8 cellular contexts compared by ENCODE assay signal in the genomic region with DNA sequence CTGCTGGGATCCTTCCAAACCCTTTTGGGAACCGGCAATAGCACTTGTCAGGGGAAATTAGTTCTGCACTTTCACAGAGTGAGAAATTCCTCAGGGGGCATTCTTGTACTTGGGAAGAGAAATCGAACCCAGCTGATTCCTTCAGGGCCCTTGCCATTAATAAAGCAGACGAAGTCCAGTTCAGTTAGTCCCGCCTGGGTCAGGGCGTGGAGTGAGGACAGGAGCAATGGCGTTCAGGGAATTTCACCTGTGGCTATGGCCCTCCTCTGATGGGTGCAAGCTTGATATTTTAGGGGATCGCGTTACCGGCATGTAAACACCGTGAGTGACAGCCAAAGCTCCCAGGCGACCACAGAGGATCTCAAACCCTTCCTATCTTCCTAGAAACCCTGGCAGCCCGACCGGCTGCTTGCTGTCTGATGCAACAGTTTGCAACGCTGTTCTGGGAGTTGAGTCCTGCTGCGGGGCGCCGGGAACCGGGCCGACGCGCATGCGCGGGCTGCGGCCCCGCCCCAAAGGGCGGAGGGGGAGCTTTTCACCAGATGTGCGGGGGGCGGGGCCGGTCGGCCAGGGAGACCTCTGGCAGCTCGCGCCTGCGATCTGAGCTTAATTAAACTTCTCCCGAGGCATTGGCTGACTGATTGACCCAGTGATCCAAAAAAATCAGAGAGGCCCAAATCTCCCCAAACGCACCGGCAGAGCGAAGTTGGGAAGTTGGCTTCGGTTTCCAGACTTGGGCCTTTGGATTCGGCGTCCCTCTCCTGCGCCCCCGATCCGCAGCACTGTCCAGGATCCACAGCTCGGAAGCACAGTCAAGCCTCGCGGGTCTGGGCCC. TPM values are rescaled to one million over a fixed set of nuclear protein-coding genes. Genes with fewer than 3 reads are reported as not detected.
DNase-seq lines count a peak whose midpoint lies in the region; ATAC-seq and TF ChIP-seq lines count a peak whose summit lies in the region.

No MANE protein-coding gene starts in this region.

- peak overlapping the region; percentile 95 for H3K9ac ChIP-seq in mesenchymal stem cell (ENCODE audit: low read length)

- H3K4me2 ChIP-seq in mesenchymal stem cell (ENCODE audit: low read length, poor library complexity, severe bottlenecking), result peak overlapping the region; percentile 66

- peak overlapping the region; percentile 92 for H2BK120ac ChIP-seq in mesenchymal stem cell (ENCODE audit: low read depth, low read length)

- H3K23ac ChIP-seq in mesenchymal stem cell (ENCODE audit: low read length in 2 of 2), result no peak overlapping the region

- H3K4me3 Mint-ChIP-seq in CD8-positive, alpha-beta T cell, result peak overlapping the region; percentile 80
- H3K4me3 Mint-ChIP-seq in effector memory CD8-positive, alpha-beta T cell, result peak overlapping the region; percentile 79 to 80

- WGBS in mesenchymal stem cell, result under 1% methylated on average over 46 of the region's 46 CpGs

- intact Hi-C loops in CD8-positive, alpha-beta T cell (cut with DNase I, micrococcal nuclease), result no loop called here

- DNase-seq in CD8-positive, alpha-beta T cell, result peak; percentile 65 to 92 (median 84)
- DNase-seq in HT-29 (ENCODE audit: low spot score) (peak; percentile 96), NOMO-1 treated with DMSO at 0.1 percent for 48 hours (lab: John Stamatoyannopoulos, UW; ENCODE audit: unreplicated experiment) (peak; percentile 79), mesenchymal stem cell (peak; percentile 96)
- peak; percentile 76 to 87 (median 84) for DNase-seq in activated CD8-positive, alpha-beta memory T cell treated with anti-CD3 and anti-CD28 coated beads for 48 hours (ENCODE audit: low read depth in 2 of 3, low spot score in 2 of 3)
- DNase-seq in effector memory CD8-positive, alpha-beta T cell, result peak; percentile 77 to 79 (median 78)
- DNase-seq in stimulated activated CD4-positive, alpha-beta T cell treated with anti-CD3 and anti-CD28 coated beads, TNF-alpha, amount 100 ng/mL, for 48 hours (ENCODE audit: low read depth in 3 of 3), result peak; percentile 82 to 93 (median 83)

- CTCF ChIA-PET in CD8-positive, alpha-beta T cell (lab: Charles Lee), result interaction anchor here (0.6 to 10.6 kb wide), 12 partner anchors 9 to 375 kb away, joined by 3 to 307 read pairs (median 4); partner anchors contain the start of gene ATG13

- no peaks in the 10 kb centered on the region for H3K79me1 ChIP-seq in mesenchymal stem cell (replicated peaks; ENCODE audit: low read length, poor library complexity, severe bottlenecking)

- no peak overlapping the region for H3K27ac ChIP-seq in CD8-positive, alpha-beta T cell (ENCODE audit: low read depth, low read length)
- H3K27ac ChIP-seq in mesenchymal stem cell (ENCODE audit: low read length, poor library complexity, severe bottlenecking), result peak overlapping the region; percentile 83

- H3K27me3 Mint-ChIP-seq in CD8-positive, alpha-beta T cell (ENCODE audit: low read depth), result peaks cover 16% of the 10 kb centered on the region
- peaks cover 0 to 7% of the 10 kb centered on the region in 2 donors for H3K27me3 Mint-ChIP-seq in effector memory CD8-positive, alpha-beta T cell

- H3K27ac Mint-ChIP-seq in CD8-positive, alpha-beta T cell, result no peak overlapping the region
- H3K27ac Mint-ChIP-seq in effector memory CD8-positive, alpha-beta T cell, result peak overlapping the region in 1 of 2 donors; percentile 17

- H3K4ac ChIP-seq in mesenchymal stem cell (ENCODE audit: low read depth in 1 of 2, low read length in 2 of 2), result peak overlapping the region; percentile 88 to 90

- H2AFZ ChIP-seq in mesenchymal stem cell (ENCODE audit: low read depth, low read length), result peak overlapping the region; percentile 29

- H3K4me1 ChIP-seq in CD8-positive, alpha-beta T cell (ENCODE audit: insufficient read depth, low read length), result peaks cover 21% of the 10 kb centered on the region
- H3K4me1 ChIP-seq in mesenchymal stem cell (ENCODE audit: control insufficient read depth, insufficient read depth, low read depth, low read length), result peaks cover 18% of the 10 kb centered on the region

- POLR2A ChIA-PET in CD8-positive, alpha-beta T cell (lab: Charles Lee), result interaction anchor here (0.6 to 1.5 kb wide), 6 partner anchors 53 to 234 kb away, joined by 3 to 7 read pairs (median 4); no protein-coding TSS in a partner anchor

- peak overlapping the region; percentile 86 for H4K91ac ChIP-seq in mesenchymal stem cell (ENCODE audit: low read length)

- peak; percentile 74 for ATAC-seq in CD8-positive, alpha-beta T cell
- peak; percentile 65 for ATAC-seq in GM19467 (IDR thresholded peaks at IDR 0.05; ENCODE audit: unreplicated experiment)
- peak; percentile 75 for ATAC-seq in effector memory CD8-positive, alpha-beta T cell (replicated peaks)

- H3K27me3 ChIP-seq in CD8-positive, alpha-beta T cell (ENCODE audit: insufficient read depth, low read length), result no peaks in the 10 kb centered on the region
- H3K27me3 ChIP-seq in mesenchymal stem cell (ENCODE audit: control insufficient read depth in 1 of 2, insufficient read depth in 1 of 2, low read length in 2 of 2), result no peaks in the 10 kb centered on the region

- no peaks in the 10 kb centered on the region for H3K36me3 ChIP-seq in CD8-positive, alpha-beta T cell (ENCODE audit: insufficient read depth, low read length)
- no peaks in the 10 kb centered on the region for H3K36me3 ChIP-seq in mesenchymal stem cell (ENCODE audit: control insufficient read depth in 1 of 2, insufficient read depth in 2 of 2, low read depth in 1 of 2, low read length in 2 of 2)

- peaks cover 22% of the 10 kb centered on the region for H3K4me1 Mint-ChIP-seq in CD8-positive, alpha-beta T cell (ENCODE audit: low read depth)
- peaks cover 4 to 7% of the 10 kb centered on the region in 2 donors for H3K4me1 Mint-ChIP-seq in effector memory CD8-positive, alpha-beta T cell (ENCODE audit: low read depth in 2 of 2)

- H3K9me3 Mint-ChIP-seq in CD8-positive, alpha-beta T cell, result no peaks in the 10 kb centered on the region
- no peaks in the 10 kb centered on the region for H3K9me3 Mint-ChIP-seq in effector memory CD8-positive, alpha-beta T cell

- H3K18ac ChIP-seq in mesenchymal stem cell (ENCODE audit: low read depth in 1 of 2, low read length in 2 of 2), result peak overlapping the region; percentile 80 to 92

- H2BK5ac ChIP-seq in mesenchymal stem cell (ENCODE audit: low read depth, low read length, poor library complexity, severe bottlenecking), result no peak overlapping the region

- no peaks in the 10 kb centered on the region for H3K9me3 ChIP-seq in CD8-positive, alpha-beta T cell (ENCODE audit: low read length)
- no peaks in the 10 kb centered on the region for H3K9me3 ChIP-seq in mesenchymal stem cell (ENCODE audit: control insufficient read depth, low read length)

- H3K36me3 Mint-ChIP-seq in CD8-positive, alpha-beta T cell, result no peaks in the 10 kb centered on the region
- H3K36me3 Mint-ChIP-seq in effector memory CD8-positive, alpha-beta T cell (ENCODE audit: insufficient read depth), result peaks cover 11% of the 10 kb centered on the region

- H2BK15ac ChIP-seq in mesenchymal stem cell (ENCODE audit: low read depth, poor library complexity, severe bottlenecking), result peak overlapping the region; percentile 87

- peak overlapping the region; percentile 55 for H3K4me3 ChIP-seq in CD8-positive, alpha-beta T cell (ENCODE audit: low read depth, low read length)
- peak overlapping the region; percentile 48 to 75 for H3K4me3 ChIP-seq in mesenchymal stem cell (ENCODE audit: insufficient read depth in 1 of 2, low read depth in 1 of 2, low read length in 2 of 2)

- H4K8ac ChIP-seq in mesenchymal stem cell (ENCODE audit: low read length), result peak overlapping the region; percentile 90

- H2BK12ac ChIP-seq in mesenchymal stem cell (ENCODE audit: low read length in 2 of 2), result peak overlapping the region; percentile 14 to 23

- TF ChIP-seq CTCF in CD8-positive, alpha-beta T cell (IDR thresholded peaks at IDR 0.05), result no peak

- H2AK5ac ChIP-seq in mesenchymal stem cell (ENCODE audit: low read length, severe bottlenecking), result peak overlapping the region; percentile 83

- H3K14ac ChIP-seq in mesenchymal stem cell (ENCODE audit: low read length in 2 of 2), result peak overlapping the region in 1 of 2 experiments; percentile 44

RNA-seq across cellular contexts. Expression of gene CREB3L1, which starts 34.3 kb away (rescaled TPM):
- not detected for total RNA-seq in CD8-positive, alpha-beta T cell
- total RNA-seq in HT-29 (2014; rRNA removed; shearing (Covaris generic)), result 50.1 and 64.2 TPM in 2 replicates
- 223 TPM for polyA plus RNA-seq in mesenchymal stem cell (2013, experiment 1 of 2)
- polyA plus RNA-seq in mesenchymal stem cell (2013, experiment 2 of 2), result 217 TPM

Comparison
In these comparisons a context has a peak if more than half of its experiments do, and no peak if none do; other contexts are left out.
1. RNA of gene CREB3L1, which starts 34.3 kb away (total RNA-seq): 50.1 to 64.2 TPM in HT-29; not detected in CD8-positive, alpha-beta T cell; every median in the first group is over 10 times any median in the second.
2. Peak in every context shown above with its lines, with median percentiles within 50 percentile points of each other: ATAC-seq and DNase-seq.